Comparison of ENCODE assay signal across 8 cellular contexts in genomic region chr13:110874508-110874960, GRCh38. TPM values are rescaled to one million over a fixed set of nuclear protein-coding genes. Genes with fewer than 3 reads are reported as not detected.
DNase-seq lines count a peak whose midpoint lies in the region; ATAC-seq and TF ChIP-seq lines count a peak whose summit lies in the region.

No MANE protein-coding gene starts in this region.

- H2BK12ac ChIP-seq in neuronal stem cell (ENCODE audit: low read length): no peak overlapping the region

- H3K27ac ChIP-seq in DND-41 (ENCODE audit: low read length): no peak overlapping the region
- H3K27ac ChIP-seq in PC-3 (ENCODE audit: low read length): no peak overlapping the region
- H3K27ac ChIP-seq in neuronal stem cell (replicated peaks; ENCODE audit: low read length): no peak overlapping the region
- peak overlapping the region in 1 of 2 donors; percentile 19 for H3K27ac ChIP-seq in thoracic aorta

- CTCF ChIA-PET in PC-3 (lab: Charles Lee): no interaction called here

- H3K27me3 ChIP-seq in DND-41 (ENCODE audit: insufficient read depth, low read length, poor library complexity) (peaks cover 21% of the 10 kb centered on the region), PC-3 (ENCODE audit: low read length) (no peaks in the 10 kb centered on the region), neuronal stem cell (ENCODE audit: control insufficient read depth in 3 of 3, insufficient read depth in 3 of 3, low read depth in 1 of 3, low read length in 3 of 3) (peaks cover 0 to 2% (median 0%) of the 10 kb centered on the region in 3 experiments), thoracic aorta (replicated peaks; ENCODE audit: insufficient read depth) (no peaks in the 10 kb centered on the region)

- no peak overlapping the region for H2BK15ac ChIP-seq in neuronal stem cell (ENCODE audit: low read length)

- H3K23ac ChIP-seq in neuronal stem cell (ENCODE audit: low read depth, low read length, poor library complexity): no peak overlapping the region

- H3K9me2 ChIP-seq in PC-3 (replicated peaks; ENCODE audit: low read length): no peaks in the 10 kb centered on the region

- no peaks in the 10 kb centered on the region for H3K79me2 ChIP-seq in DND-41 (ENCODE audit: insufficient read depth, low read length)
- peaks cover 1% of the 10 kb centered on the region; the same call in 1 of the 2 replicates for H3K79me2 ChIP-seq in PC-3 (ENCODE audit: low read length)

- H3K9me3 ChIP-seq in DND-41 (ENCODE audit: insufficient read depth, low read length, severe bottlenecking): no peaks in the 10 kb centered on the region
- no peaks in the 10 kb centered on the region for H3K9me3 ChIP-seq in PC-3 (ENCODE audit: low read length)
- H3K9me3 ChIP-seq in neuronal stem cell (replicated peaks in 1 of 2; ENCODE audit: control insufficient read depth in 2 of 2, insufficient read depth in 1 of 2, low read depth in 1 of 2, low read length in 2 of 2): peaks cover 0 to 3% of the 10 kb centered on the region in 2 donors
- H3K9me3 ChIP-seq in thoracic aorta: no peaks in the 10 kb centered on the region

- H3K18ac ChIP-seq in neuronal stem cell (ENCODE audit: low read length): peak overlapping the region; percentile 69

- no TSS peak for BruUV-seq in PC-3 (replicated peaks; lab: Mats Ljungman, UMichigan)

- intact Hi-C loops in PC-3 (cut with micrococcal nuclease): loop anchor here (5.0 kb wide), 1 partner anchor 93 kb away; no protein-coding TSS in a partner anchor

- H3K36me3 ChIP-seq in DND-41 (ENCODE audit: insufficient read depth, low read length) (0 out of 2 replicates have a peak, but pooled peaks cover 2% of the 10 kb centered on the region), PC-3 (ENCODE audit: low read depth, low read length) (no peaks in the 10 kb centered on the region), neuronal stem cell (replicated peaks in 1 of 2; ENCODE audit: control insufficient read depth in 2 of 2, insufficient read depth in 2 of 2, low read length in 2 of 2) (peaks cover 0 to under 1% of the 10 kb centered on the region in 2 donors), thoracic aorta (no peaks in the 10 kb centered on the region)

- no peak overlapping the region for H2AK5ac ChIP-seq in neuronal stem cell (ENCODE audit: low read depth, low read length)

- WGBS in neuronal stem cell (ENCODE audit: extremely low coverage in 2 of 2, insufficient read length in 2 of 2, insufficient replicate concordance in 1 of 2), 2 donors: no CpG with 5 or more reads among the region's 32 CpGs

- H3K4me1 ChIP-seq in DND-41 (ENCODE audit: insufficient read depth, low read length) (peaks cover 16% of the 10 kb centered on the region), PC-3 (ENCODE audit: insufficient read depth, low read length) (peaks cover 24% of the 10 kb centered on the region), neuronal stem cell (ENCODE audit: control insufficient read depth in 2 of 2, insufficient read depth in 1 of 2, low read depth in 1 of 2, low read length in 2 of 2) (peaks cover 13 to 16% of the 10 kb centered on the region in 2 donors), thoracic aorta (ENCODE audit: control insufficient read depth in 1 of 2, low read depth in 2 of 2) (peaks cover 17 to 40% of the 10 kb centered on the region in 2 donors)

- no peak overlapping the region for H2BK120ac ChIP-seq in neuronal stem cell (ENCODE audit: low read depth, low read length)

- H4K91ac ChIP-seq in neuronal stem cell (ENCODE audit: low read depth, low read length, poor library complexity): no peak overlapping the region

- peak overlapping the region in 1 of 2 experiments; percentile 46; a peak in 2 of 4 replicates for H3K4me3 ChIP-seq in DND-41 (ENCODE audit: low read depth in 1 of 2, low read length in 2 of 2)
- H3K4me3 ChIP-seq in PC-3 (ENCODE audit: low read length): peak overlapping the region; percentile 61
- peak overlapping the region; percentile 37 to 69 for H3K4me3 ChIP-seq in neuronal stem cell (ENCODE audit: low read length in 2 of 2)
- peak overlapping the region; percentile 66 for H3K4me3 ChIP-seq in thoracic aorta

- H4K20me1 ChIP-seq in DND-41 (ENCODE audit: insufficient read depth, low read length) (no peaks in the 10 kb centered on the region), PC-3 (ENCODE audit: low read length) (no peaks in the 10 kb centered on the region)

- H3F3A ChIP-seq in PC-3 (ENCODE audit: low read length, unreplicated experiment): no peaks in the 10 kb centered on the region

- H3K4me2 ChIP-seq in DND-41 (ENCODE audit: insufficient read depth, low read length) (peak overlapping the region; percentile 66), PC-3 (ENCODE audit: low read length) (peak overlapping the region; percentile 88), neuronal stem cell (ENCODE audit: insufficient read depth, low read length, poor library complexity, severe bottlenecking) (peak overlapping the region; percentile 70)

- H3K9ac ChIP-seq in DND-41 (ENCODE audit: low read depth, low read length) (peak overlapping the region; percentile 29; the same call in 1 of the 2 replicates), PC-3 (ENCODE audit: low read length) (peak overlapping the region; percentile 38), neuronal stem cell (ENCODE audit: low read depth, low read length, poor library complexity) (peak overlapping the region; percentile 65)

- peaks cover 3% of the 10 kb centered on the region for H3K79me1 ChIP-seq in neuronal stem cell (ENCODE audit: low read depth, low read length)

- DNase-seq in DND-41 (peak; percentile 84), HPDE6-E6E7 (ENCODE audit: extremely low spot score) (peak; percentile 80), PC-3 (peak; percentile 70), germinal center (ENCODE audit: low spot score) (peak; percentile 38), neuronal stem cell (ENCODE audit: low spot score) (peak; percentile 43), thoracic aorta (ENCODE audit: low spot score) (peak; percentile 76)
- peak; percentile 48 for DNase-seq in activated naive CD4-positive, alpha-beta T cell treated with Interleukin-2 at 50 U/mL for 16 hours

- H2AFZ ChIP-seq in DND-41 (ENCODE audit: low read depth, low read length) (peak overlapping the region; percentile 75), PC-3 (ENCODE audit: low read length) (peak overlapping the region; percentile 89), neuronal stem cell (ENCODE audit: low read length) (peak overlapping the region; percentile 80)

- ATAC-seq in DND-41 (ENCODE audit: insufficient read depth, low read depth): peak; percentile 97
- ATAC-seq in PC-3: peak; percentile 61
- ATAC-seq in thoracic aorta (ENCODE audit: insufficient number of reproducible peaks, low FRiP score, low read depth): peak; percentile 32
- no peak for ATAC-seq in GM21528 (IDR thresholded peaks at IDR 0.05; ENCODE audit: low FRiP score, unreplicated experiment)

- H2BK5ac ChIP-seq in neuronal stem cell (ENCODE audit: low read length): no peak overlapping the region

- H4K8ac ChIP-seq in neuronal stem cell (ENCODE audit: low read depth, low read length): no peak overlapping the region

- no peak overlapping the region for H3K14ac ChIP-seq in neuronal stem cell (ENCODE audit: low read length)

- H3K4ac ChIP-seq in neuronal stem cell (ENCODE audit: low read length): no peak overlapping the region

- POLR2A ChIA-PET in PC-3 (lab: Charles Lee; ENCODE audit: unreplicated experiment): no interaction called here

- TF ChIP-seq CTCF in DND-41 (IDR thresholded peaks at IDR 0.05; ENCODE audit: borderline replicate concordance, extremely low read depth, low read length, poor library complexity, severe bottlenecking): no peak
- TF ChIP-seq CTCF in PC-3 (conservative IDR thresholded peaks at IDR 0.05; ENCODE audit: low read depth, low read length): no peak
- TF ChIP-seq CTCF in thoracic aorta (IDR thresholded peaks at IDR 0.05): no peak

RNA-seq across cellular contexts. Expression of gene ANKRD10, which starts 40.3 kb away (rescaled TPM):
- total RNA-seq in PC-3 (2014; rRNA removed) (47.1 and 60.2 TPM in 2 replicates), thoracic aorta (100 to 1,000 TPM; 195 to 200 TPM)
- polyA plus RNA-seq in neuronal stem cell (2013, experiment 1 of 2): 91.9 TPM
- polyA plus RNA-seq in neuronal stem cell (2013, experiment 2 of 2): 92.3 TPM
